ENCODE assay signal across 16 cellular contexts in the genomic region with DNA sequence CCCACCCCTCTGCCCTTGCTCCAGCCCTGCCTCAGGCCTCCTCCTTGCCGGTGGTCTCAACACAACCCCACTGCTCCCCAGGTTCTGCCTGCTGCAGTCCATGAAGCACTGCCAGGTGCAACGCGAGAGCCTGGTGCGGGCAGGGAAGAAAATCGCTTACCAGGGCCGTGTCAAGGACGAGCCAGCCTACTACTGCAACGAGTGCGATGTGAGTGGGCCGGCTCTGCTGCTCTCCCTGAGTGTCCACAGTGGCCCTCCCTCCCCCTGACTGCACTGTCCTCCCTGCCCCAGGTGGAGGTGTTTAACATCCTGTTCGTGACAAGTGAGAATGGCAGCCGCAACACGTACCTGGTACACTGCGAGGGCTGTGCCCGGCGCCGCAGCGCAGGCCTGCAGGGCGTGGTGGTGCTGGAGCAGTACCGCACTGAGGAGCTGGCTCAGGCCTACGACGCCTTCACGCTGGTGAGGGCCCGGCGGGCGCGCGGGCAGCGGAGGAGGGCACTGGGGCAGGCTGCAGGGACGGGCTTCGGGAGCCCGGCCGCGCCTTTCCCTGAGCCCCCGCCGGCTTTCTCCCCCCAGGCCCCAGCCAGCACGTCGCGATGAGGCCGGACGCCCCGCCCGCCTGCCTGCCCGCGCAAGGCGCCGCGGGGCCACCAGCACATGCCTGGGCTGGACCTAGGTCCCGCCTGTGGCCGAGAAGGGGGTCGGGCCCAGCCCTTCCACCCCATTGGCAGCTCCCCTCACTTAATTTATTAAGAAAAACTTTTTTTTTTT. TPM values are rescaled to one million over a fixed set of nuclear protein-coding genes. Genes with fewer than 3 reads are reported as not detected.
DNase-seq lines count a peak whose midpoint lies in the region; ATAC-seq and TF ChIP-seq lines count a peak whose summit lies in the region.
"Had no signal": no experiment of that assay in that cellular context is flagged by ENCODE, and none has a peak within 500 bp of the region (broad histone marks: within the 10 kb centered on the region; RNA-seq: fewer than 3 reads in every experiment).

No MANE protein-coding gene starts in this region.

- H3K27ac ChIP-seq in heart left ventricle (peak overlapping the region in 11 of 12 donors; percentile 68 to 95 (median 91)), right lobe of liver (no peak overlapping the region)
- H3K27ac ChIP-seq: colonic mucosa had no signal

- H3K27me3 ChIP-seq in heart left ventricle (no peaks in the 10 kb centered on the region), right lobe of liver (no peaks in the 10 kb centered on the region)
- H3K27me3 ChIP-seq: colonic mucosa had no signal

- H3K27me3 Mint-ChIP-seq in activated T-cell treated with anti-CD3 and anti-CD28 coated beads, Interleukin-2, amount 50 U/mL, for 4 hours (ENCODE audit: low read depth) = no peaks in the 10 kb centered on the region
- no peaks in the 10 kb centered on the region for H3K27me3 Mint-ChIP-seq in type B pancreatic cell

- no peak for TF ChIP-seq POLR2A in heart left ventricle (IDR thresholded peaks at IDR 0.05)
- TF ChIP-seq POLR2A in right lobe of liver (IDR thresholded peaks at IDR 0.05) = no peak

- H3K36me3 ChIP-seq in heart left ventricle (peaks cover 3 to 61% (median 55%) of the 10 kb centered on the region in 9 donors), right lobe of liver (peaks cover 0 to 50% (median 19%) of the 10 kb centered on the region in 4 donors)

- no peaks in the 10 kb centered on the region for H3K9me3 Mint-ChIP-seq in activated T-cell treated with anti-CD3 and anti-CD28 coated beads, Interleukin-2, amount 50 U/mL, for 4 hours
- H3K9me3 Mint-ChIP-seq in type B pancreatic cell = no peaks in the 10 kb centered on the region
- H3K9me3 Mint-ChIP-seq: mesothelial cell of epicardium; T-helper 1 cell treated with Interleukin-12 subunit alpha and Interleukin-12 subunit beta and Interleukin-4 antibody, amounts not matched to agents 30 μg/mL and 1 μg/mL, for 36 hours had no signal

- no peak for ATAC-seq in heart left ventricle
- no peak for ATAC-seq in Right ventricle myocardium superior (ENCODE audit: poor library complexity)
- no peak for ATAC-seq in activated T-cell treated with anti-CD3 and anti-CD28 coated beads, Interleukin-2, amount 50 U/mL, for 4 hours
- ATAC-seq in right lobe of liver = no peak
- ATAC-seq in GM18517 (IDR thresholded peaks at IDR 0.05; ENCODE audit: unreplicated experiment) = no peak
- ATAC-seq: esophagus mucosa, Panc1 had no signal

- H3K4me3 Mint-ChIP-seq in activated T-cell treated with anti-CD3 and anti-CD28 coated beads, Interleukin-2, amount 50 U/mL, for 4 hours = no peak overlapping the region
- no peak overlapping the region for H3K4me3 Mint-ChIP-seq in type B pancreatic cell
- H3K4me3 Mint-ChIP-seq: mesothelial cell of epicardium; T-helper 1 cell treated with Interleukin-12 subunit alpha and Interleukin-12 subunit beta and Interleukin-4 antibody, amounts not matched to agents 30 μg/mL and 1 μg/mL, for 36 hours had no signal

- peaks cover 33% of the 10 kb centered on the region for H3K36me3 Mint-ChIP-seq in activated T-cell treated with anti-CD3 and anti-CD28 coated beads, Interleukin-2, amount 50 U/mL, for 4 hours (ENCODE audit: insufficient read depth)
- H3K36me3 Mint-ChIP-seq in type B pancreatic cell = peaks cover 10% of the 10 kb centered on the region

- H3K4me1 ChIP-seq in heart left ventricle = peaks cover 0 to 43% (median 27%) of the 10 kb centered on the region in 12 donors
- peaks cover 0 to 15% (median 4%) of the 10 kb centered on the region in 4 donors for H3K4me1 ChIP-seq in right lobe of liver

- H3K27ac Mint-ChIP-seq in type B pancreatic cell = peak overlapping the region; percentile 39
- H3K27ac Mint-ChIP-seq: mesothelial cell of epicardium; T-helper 1 cell treated with Interleukin-12 subunit alpha and Interleukin-12 subunit beta and Interleukin-4 antibody, amounts not matched to agents 30 μg/mL and 1 μg/mL, for 36 hours had no signal

- peaks cover 35% of the 10 kb centered on the region for H3K4me1 Mint-ChIP-seq in activated T-cell treated with anti-CD3 and anti-CD28 coated beads, Interleukin-2, amount 50 U/mL, for 4 hours (ENCODE audit: low read depth)
- peaks cover 17% of the 10 kb centered on the region for H3K4me1 Mint-ChIP-seq in type B pancreatic cell (ENCODE audit: unreplicated experiment)

- TF ChIP-seq CTCF in heart left ventricle (IDR thresholded peaks at IDR 0.05) (no peak), right lobe of liver (IDR thresholded peaks at IDR 0.05) (no peak), type B pancreatic cell (conservative IDR thresholded peaks at IDR 0.05) (no peak)

- H3K4me3 ChIP-seq in heart left ventricle (peak overlapping the region in 8 of 12 donors; percentile 18 to 85 (median 68)), right lobe of liver (no peak overlapping the region)
- H3K4me3 ChIP-seq: colonic mucosa had no signal

- peak in 1 of 5 donors; percentile 40 for DNase-seq in heart left ventricle
- no peak for DNase-seq in Right ventricle myocardium superior
- peak; percentile 24 for DNase-seq in activated T-cell treated with anti-CD3 and anti-CD28 coated beads, Interleukin-2, amount 50 U/mL, for 4 hours
- peak in 2 of 3 donors; percentile 37 to 50 for DNase-seq in right lobe of liver
- peak; percentile 70 for DNase-seq in type B pancreatic cell (ENCODE audit: extremely low spot score, unreplicated experiment)
- no peak for DNase-seq in NCI-H2196 treated with DMSO at 0.1 percent for 48 hours (lab: John Stamatoyannopoulos, UW; ENCODE audit: unreplicated experiment)
- DNase-seq in NCI-H1048 (lab: John Stamatoyannopoulos, UW) = no peak
- DNase-seq: colonic mucosa, DMS53, KBM-7, NCI-H524 treated with DMSO at 0.1 percent for 48 hours had no signal

- intact Hi-C loops in heart left ventricle (cut with DNase I) (loop anchor here (1.0 to 10.0 kb wide), 6 partner anchors 19 to 302 kb away; a partner anchor contains a TSS), Right ventricle myocardium superior (cut with DNase I) (no loop called here), right lobe of liver (cut with DNase I) (loop anchor here in 1 of 2 donors (5.0 kb wide), 1 partner anchor 36 kb away; no protein-coding TSS in a partner anchor)

- 66 to 77% (median 69%) methylated on average over 44 to 51 of the region's 51 CpGs for WGBS in heart left ventricle, 4 donors
- 94% methylated on average over 9 of the region's 51 CpGs for WGBS in right lobe of liver (ENCODE audit: insufficient coverage, low coverage, low lambda C conversion rate, missing lambda C conversion rate)

- H3K9me3 ChIP-seq in heart left ventricle (no peaks in the 10 kb centered on the region), right lobe of liver (no peaks in the 10 kb centered on the region)
- H3K9me3 ChIP-seq: colonic mucosa had no signal

RNA-seq across cellular contexts. Expression of a gene that starts 1.8 kb away (rescaled TPM):
- total RNA-seq in heart left ventricle = 100 to 1,000 TPM in 1 of 9 donors, 10 to 100 TPM in 8; 16.7 to 130 (median 27.0) TPM
- polyA plus RNA-seq in heart left ventricle = 100 to 1,000 TPM in 1 of 2 donors, 10 to 100 TPM in 1; 97.7 to 112 TPM
- total RNA-seq in Right ventricle myocardium superior = 32.4 TPM
- total RNA-seq in activated T-cell treated with anti-CD3 and anti-CD28 coated beads, Interleukin-2, amount 50 U/mL, for 4 hours = 10 to 100 TPM in 1 of 3 donors, 1 to 10 TPM in 2; 8.9 to 11.1 (median 9.9) TPM
- 1 to 10 TPM in 4 of 6 experiments, under 1 TPM in 2; 0.74 to 2.4 (median 1.2) TPM for total RNA-seq in right lobe of liver
- 4.5 and 10.2 TPM in 2 replicates for total RNA-seq in type B pancreatic cell (ENCODE audit: low replicate concordance)

RNA-seq across cellular contexts. Expression of a gene that starts 4.3 kb away (rescaled TPM):
- total RNA-seq in heart left ventricle (100 to 1,000 TPM in 1 of 9 donors, 10 to 100 TPM in 8; 60.9 to 141 (median 72.4) TPM), Right ventricle myocardium superior (101 TPM), right lobe of liver (10 to 100 TPM; 27.2 to 43.0 (median 30.8) TPM), type B pancreatic cell (ENCODE audit: low replicate concordance) (43.6 and 64.9 TPM in 2 replicates)
- polyA plus RNA-seq in heart left ventricle = 100 to 1,000 TPM in 1 of 2 donors, 10 to 100 TPM in 1; 75.2 to 179 TPM
- total RNA-seq in activated T-cell treated with anti-CD3 and anti-CD28 coated beads, Interleukin-2, amount 50 U/mL, for 4 hours = 10 to 100 TPM; 40.4 to 47.5 (median 41.5) TPM

RNA-seq across cellular contexts. Expression of a gene that starts 4.7 kb away (rescaled TPM):
- total RNA-seq in heart left ventricle (10 to 100 TPM in 8 of 9 donors, 1 to 10 TPM in 1; 9.3 to 20.4 (median 16.6) TPM), Right ventricle myocardium superior (24.2 TPM), right lobe of liver (10 to 100 TPM in 1 of 6 experiments, 1 to 10 TPM in 5; 6.0 to 11.7 (median 7.4) TPM), type B pancreatic cell (ENCODE audit: low replicate concordance) (16.6 and 17.9 TPM in 2 replicates)
- 10 to 100 TPM; 11.7 to 15.5 TPM for polyA plus RNA-seq in heart left ventricle
- 10 to 100 TPM; 19.7 to 20.8 (median 20.6) TPM for total RNA-seq in activated T-cell treated with anti-CD3 and anti-CD28 coated beads, Interleukin-2, amount 50 U/mL, for 4 hours

RNA-seq across cellular contexts. Expression of a gene that starts 19.1 kb away (rescaled TPM):
- 10 to 100 TPM in 8 of 9 donors, 1 to 10 TPM in 1; 7.4 to 29.3 (median 24.8) TPM for total RNA-seq in heart left ventricle
- polyA plus RNA-seq in heart left ventricle = 10 to 100 TPM; 11.6 to 14.4 TPM
- 27.9 TPM for total RNA-seq in Right ventricle myocardium superior
- 100 to 1,000 TPM; 187 to 226 (median 206) TPM for total RNA-seq in activated T-cell treated with anti-CD3 and anti-CD28 coated beads, Interleukin-2, amount 50 U/mL, for 4 hours
- total RNA-seq in right lobe of liver = 10 to 100 TPM in 4 of 6 experiments, 1 to 10 TPM in 2; 6.1 to 12.8 (median 10.9) TPM
- 69.1 and 85.1 TPM in 2 replicates for total RNA-seq in type B pancreatic cell (ENCODE audit: low replicate concordance)

RNA-seq across cellular contexts. Expression of a gene that starts 35.5 kb away (rescaled TPM):
- 10 to 100 TPM in 6 of 9 donors, 1 to 10 TPM in 3; 6.7 to 30.6 (median 13.6) TPM for total RNA-seq in heart left ventricle
- polyA plus RNA-seq in heart left ventricle = 10 to 100 TPM; 17.5 to 17.9 TPM
- total RNA-seq in Right ventricle myocardium superior = 13.7 TPM
- 100 to 1,000 TPM; 117 to 127 (median 123) TPM for total RNA-seq in activated T-cell treated with anti-CD3 and anti-CD28 coated beads, Interleukin-2, amount 50 U/mL, for 4 hours
- 1 to 10 TPM; 3.2 to 7.2 (median 5.1) TPM for total RNA-seq in right lobe of liver
- 170 and 172 TPM in 2 replicates for total RNA-seq in type B pancreatic cell (ENCODE audit: low replicate concordance)

Comparison
In these comparisons a context has a peak if more than half of its experiments do, and no peak if none do; other contexts are left out.
1. DNase-seq: peak in activated T-cell treated with anti-CD3 and anti-CD28 coated beads, Interleukin-2, amount 50 U/mL, for 4 hours (single experiment), right lobe of liver (2 of 3) and type B pancreatic cell (single experiment); none in Right ventricle myocardium superior (single experiment), NCI-H2196 treated with DMSO at 0.1 percent for 48 hours (single experiment) and NCI-H1048 (single experiment).
2. H3K27ac ChIP-seq: peak in heart left ventricle (11 of 12); none in right lobe of liver (0 of 3).
3. H3K4me3 ChIP-seq: peak in heart left ventricle (8 of 12); none in right lobe of liver (0 of 3).